Comparison of ENCODE assay signal across 25 cellular contexts in genomic region chr14:48580692-48581091, GRCh38.
"Had no signal": no experiment of that assay in that cellular context is flagged by ENCODE, and none has a peak within 500 bp of the region (broad histone marks: within the 10 kb centered on the region; RNA-seq: fewer than 3 reads in every experiment).

No MANE protein-coding gene starts in this region.

- H3K27ac ChIP-seq: adrenal gland, breast epithelium, colonic mucosa, KMS-11, SK-N-MC, VCaP had no signal

- H3K27me3 ChIP-seq: adrenal gland, breast epithelium, colonic mucosa, MG63 had no signal

- H3K36me3 ChIP-seq: adrenal gland, breast epithelium, colonic mucosa, MG63 had no signal

- DNase-seq: activated CD4-positive, alpha-beta memory T cell treated with anti-CD3 and anti-CD28 coated beads, Interleukin-2, amount 10 ng/mL, durations not matched to agents 7 days and 5 days; activated CD4-positive, alpha-beta T cell treated with anti-CD3 and anti-CD28 coated beads for 36 hours; activated CD4-positive, alpha-beta T cell treated with anti-CD3 and anti-CD28 coated beads, Interleukin-2, amount 50 U/mL, for 1 hour; activated naive CD4-positive, alpha-beta T cell treated with anti-CD3 and anti-CD28 coated beads, Interleukin-2, amount 50 U/mL, for 16 hours; activated naive CD8-positive, alpha-beta T cell treated with anti-CD3 and anti-CD28 coated beads, Interleukin-2, amount 10 ng/mL, durations not matched to agents 7 days and 5 days; activated T-cell treated with anti-CD3 and anti-CD28 coated beads, Interleukin-2, amount 50 U/mL, for 72 hours; adrenal gland; anterior cingulate cortex; caudate nucleus; colonic mucosa; MG63; MV-4-11; NCI-H1092 treated with DMSO at 0.1 percent for 48 hours; NCI-H1436 treated with DMSO at 0.1 percent for 48 hours; NCI-H187; NCI-H2227 treated with DMSO at 0.1 percent for 48 hours; NCI-H526; RPMI8226; T-helper 1 cell had no signal

- ATAC-seq: activated CD4-positive, alpha-beta T cell treated with anti-CD3 and anti-CD28 coated beads for 36 hours; activated T-cell treated with anti-CD3 and anti-CD28 coated beads, Interleukin-2, amount 50 U/mL, for 72 hours; Panc1; Right ventricle myocardium inferior had no signal

- H3K9me3 ChIP-seq: adrenal gland, breast epithelium, colonic mucosa, MG63 had no signal

- H3K4me3 ChIP-seq: adrenal gland, breast epithelium, colonic mucosa, MG63, SK-N-MC had no signal

- H3K4me1 ChIP-seq: adrenal gland, breast epithelium, colonic mucosa had no signal

- H3K4me2 ChIP-seq: KMS-11 had no signal

- H3K9ac ChIP-seq: KMS-11 had no signal
